8 cellular contexts compared by ENCODE assay signal in genomic region chr4:83334425-83335241, GRCh38. TPM values are rescaled to one million over a fixed set of nuclear protein-coding genes. Genes with fewer than 3 reads are reported as not detected.
DNase-seq lines count a peak whose midpoint lies in the region; ATAC-seq lines count a peak whose summit lies in the region.

TSS of gene HPSE (minus strand) at chr4:83334848. CDS start at chr4:83334782, 66 bp downstream.

- H3K9me3 Mint-ChIP-seq in activated CD8-positive, alpha-beta T cell treated with anti-CD3 and anti-CD28 coated beads, Interleukin-2, amount 10 ng/mL, durations not matched to agents 7 days and 5 days (ENCODE audit: insufficient read depth): peaks cover 13% of the 10 kb centered on the region

- H3K9me3 ChIP-seq in endocrine pancreas (ENCODE audit: control insufficient read depth, low read length): no peaks in the 10 kb centered on the region

- H3K27me3 Mint-ChIP-seq in activated CD8-positive, alpha-beta T cell treated with anti-CD3 and anti-CD28 coated beads, Interleukin-2, amount 10 ng/mL, durations not matched to agents 7 days and 5 days (ENCODE audit: low read depth): peaks cover 23% of the 10 kb centered on the region

- ATAC-seq in GM19324 (IDR thresholded peaks at IDR 0.05; ENCODE audit: low FRiP score, unreplicated experiment) (peak; percentile 82), HG03460 (IDR thresholded peaks at IDR 0.05; ENCODE audit: unreplicated experiment) (peak; percentile 92)
- peak; percentile 94 for ATAC-seq in activated CD8-positive, alpha-beta T cell treated with anti-CD3 and anti-CD28 coated beads, Interleukin-2, amount 10 ng/mL, durations not matched to agents 7 days and 5 days

- POLR2A ChIA-PET in activated CD8-positive, alpha-beta T cell treated with anti-CD3 and anti-CD28 coated beads, Interleukin-2, amount 10 ng/mL, durations not matched to agents 7 days and 5 days (lab: Charles Lee): interaction anchor here (0.9 to 1.4 kb wide), 3 partner anchors 51 to 227 kb away, joined by 3 to 4 read pairs (median 3); no protein-coding TSS in a partner anchor

- CTCF ChIA-PET in activated CD8-positive, alpha-beta T cell treated with anti-CD3 and anti-CD28 coated beads, Interleukin-2, amount 10 ng/mL, durations not matched to agents 7 days and 5 days (lab: Charles Lee): interaction anchor here (0.6 to 1.4 kb wide), 3 partner anchors 50 to 54 kb away, joined by 4 read pairs; partner anchors contain the start of gene COQ2

- DNase-seq in AG20443 (ENCODE audit: low spot score) (peak; percentile 75), NCI-H748 (lab: John Stamatoyannopoulos, UW; ENCODE audit: unreplicated experiment) (peak; percentile 86), midbrain (lab: John Stamatoyannopoulos, UW) (peak; percentile 10)
- DNase-seq in activated CD8-positive, alpha-beta T cell treated with anti-CD3 and anti-CD28 coated beads, Interleukin-2, amount 10 ng/mL, durations not matched to agents 7 days and 5 days: peak; percentile 79
- peak; percentile 29 to 44 for DNase-seq in stimulated activated CD8-positive, alpha-beta memory T cell treated with anti-CD3 and anti-CD28 coated beads, Interleukin-4, amount 100 ng/mL, for 1 hour (ENCODE audit: low read depth in 2 of 2, low spot score in 1 of 2)

- no peaks in the 10 kb centered on the region for H3K27me3 ChIP-seq in endocrine pancreas (ENCODE audit: control insufficient read depth, insufficient read depth, low read length)

- H3K4me3 ChIP-seq in endocrine pancreas (ENCODE audit: control insufficient read depth, insufficient read depth, low read length): peak within 1 kb of the TSS; percentile 43

- H3K4me1 ChIP-seq in endocrine pancreas (ENCODE audit: control insufficient read depth, insufficient read depth, low read length): no peaks in the 10 kb centered on the region

- no peaks in the 10 kb centered on the region for H3K36me3 ChIP-seq in endocrine pancreas (ENCODE audit: control insufficient read depth, insufficient read depth, low read length)

- peak within 1 kb of the TSS; percentile 81 for H3K27ac Mint-ChIP-seq in activated CD8-positive, alpha-beta T cell treated with anti-CD3 and anti-CD28 coated beads, Interleukin-2, amount 10 ng/mL, durations not matched to agents 7 days and 5 days

- peaks cover 38% of the 10 kb centered on the region for H3K4me1 Mint-ChIP-seq in activated CD8-positive, alpha-beta T cell treated with anti-CD3 and anti-CD28 coated beads, Interleukin-2, amount 10 ng/mL, durations not matched to agents 7 days and 5 days (ENCODE audit: low read depth)

- H3K9ac ChIP-seq in endocrine pancreas (ENCODE audit: control insufficient read depth, insufficient read depth, low read length): peak within 1 kb of the TSS; percentile 52

- peaks cover 30% of the 10 kb centered on the region for H3K36me3 Mint-ChIP-seq in activated CD8-positive, alpha-beta T cell treated with anti-CD3 and anti-CD28 coated beads, Interleukin-2, amount 10 ng/mL, durations not matched to agents 7 days and 5 days (ENCODE audit: low read depth)

- H3K4me3 Mint-ChIP-seq in activated CD8-positive, alpha-beta T cell treated with anti-CD3 and anti-CD28 coated beads, Interleukin-2, amount 10 ng/mL, durations not matched to agents 7 days and 5 days: peak within 1 kb of the TSS; percentile 84

RNA-seq across cellular contexts. Expression of gene HPSE, which starts in this region (rescaled TPM):
- total RNA-seq in activated CD8-positive, alpha-beta T cell treated with anti-CD3 and anti-CD28 coated beads, Interleukin-2, amount 10 ng/mL, durations not matched to agents 7 days and 5 days: 10 to 100 TPM; 17.8 to 19.0 TPM

Comparison
In these comparisons a context has a peak if more than half of its experiments do, and no peak if none do; other contexts are left out.
1. Peak in every context shown above with its lines: DNase-seq, ATAC-seq and H3K4me3 ChIP-seq.
2. DNase-seq: peak in every context shown above with its lines; median percentile 86 in NCI-H748; 79 in activated CD8-positive, alpha-beta T cell treated with anti-CD3 and anti-CD28 coated beads, Interleukin-2, amount 10 ng/mL, durations not matched to agents 7 days and 5 days; 75 in AG20443; 36 in stimulated activated CD8-positive, alpha-beta memory T cell treated with anti-CD3 and anti-CD28 coated beads, Interleukin-4, amount 100 ng/mL, for 1 hour; 10 in midbrain.